In genomic region chr10:93073539-93074136, GRCh38 we compare ENCODE assay signal across 8 cellular contexts. TPM values are rescaled to one million over a fixed set of nuclear protein-coding genes. Genes with fewer than 3 reads are reported as not detected.
A peak's percentile ranks its signal among the peaks of the same experiment; 100 is the strongest.
DNase-seq lines count a peak whose midpoint lies in the region; ATAC-seq, FAIRE-seq and TF ChIP-seq lines count a peak whose summit lies in the region.

CYP26A1 (plus strand) TSS chr10:93073893; CDS start chr10:93073935, 42 bp downstream.

- ATAC-seq in GM21717 (IDR thresholded peaks at IDR 0.05; ENCODE audit: unreplicated experiment) (no peak), GM18511 (IDR thresholded peaks at IDR 0.05; ENCODE audit: unreplicated experiment) (no peak), gastroesophageal sphincter (no peak)

- H3K27ac ChIP-seq in sigmoid colon (no peak within 1 kb of the TSS), gastroesophageal sphincter (no peak within 1 kb of the TSS)

- H3K9me3 ChIP-seq in HAP-1 (no peaks in the 10 kb centered on the region), sigmoid colon (no peaks in the 10 kb centered on the region), gastroesophageal sphincter (no peaks in the 10 kb centered on the region)

- peak; percentile 42 to 55 for DNase-seq in HAP-1 (ENCODE audit: low spot score in 2 of 2)
- DNase-seq in SK-N-DZ (ENCODE audit: low spot score), result peak; percentile 38
- peak in 1 of 2 donors; percentile 12 for DNase-seq in foreskin fibroblast
- DNase-seq in sigmoid colon, result no peak
- DNase-seq in HTR-8/SVneo (ENCODE audit: insufficient read length, low spot score), result no peak

- H3K4me3 ChIP-seq in HAP-1, result peak within 1 kb of the TSS; percentile 45
- H3K4me3 ChIP-seq in foreskin fibroblast (ENCODE audit: low read depth in 1 of 2, low read length in 2 of 2), result peak within 1 kb of the TSS; percentile 7 to 9
- H3K4me3 ChIP-seq in sigmoid colon, result peak within 1 kb of the TSS in 3 of 4 donors; percentile 7 to 44 (median 38)
- peak within 1 kb of the TSS in 1 of 2 donors; percentile 45 for H3K4me3 ChIP-seq in gastroesophageal sphincter

- intact Hi-C loops in sigmoid colon (cut with DNase I), result no loop called here

- in situ Hi-C loops in HAP-1 (cut with MboI; ENCODE audit: low sequenced_read_pairs), result loop anchor here (10.0 to 25.0 kb wide), 2 partner anchors 69 to 186 kb away; no protein-coding TSS in a partner anchor

- no peak for FAIRE-seq in HTR-8/SVneo (lab: Jason Lieb, UNC)

- no peaks in the 10 kb centered on the region for H3K36me3 ChIP-seq in HAP-1 (replicated peaks)
- no peaks in the 10 kb centered on the region for H3K36me3 ChIP-seq in sigmoid colon
- H3K36me3 ChIP-seq in gastroesophageal sphincter, result no peaks in the 10 kb centered on the region

- TF ChIP-seq POLR2A in sigmoid colon (IDR thresholded peaks at IDR 0.05), result no peak
- no peak for TF ChIP-seq POLR2A in gastroesophageal sphincter (IDR thresholded peaks at IDR 0.05)

- 1% methylated on average over 51 of the region's 51 CpGs for WGBS in sigmoid colon, 2 donors
- no CpG with 5 or more reads among the region's 51 CpGs for WGBS in gastroesophageal sphincter (ENCODE audit: low coverage in 1 of 2), 2 donors

- no peak for TF ChIP-seq EP300 in sigmoid colon (IDR thresholded peaks at IDR 0.05)
- no peak for TF ChIP-seq EP300 in gastroesophageal sphincter (IDR thresholded peaks at IDR 0.05)

- H3K4me1 ChIP-seq in HAP-1, result peaks cover 6% of the 10 kb centered on the region
- H3K4me1 ChIP-seq in sigmoid colon, result peaks cover 0 to 43% (median 38%) of the 10 kb centered on the region in 4 donors
- H3K4me1 ChIP-seq in gastroesophageal sphincter, result peaks cover 2 to 51% (median 27%) of the 10 kb centered on the region in 3 donors

- no peaks in the 10 kb centered on the region for H3K27me3 ChIP-seq in HAP-1 (ENCODE audit: low read depth)
- peaks cover 38 to 95% (median 69%) of the 10 kb centered on the region in 3 donors for H3K27me3 ChIP-seq in sigmoid colon
- peaks cover 92% of the 10 kb centered on the region for H3K27me3 ChIP-seq in gastroesophageal sphincter

- no peak for TF ChIP-seq CTCF in foreskin fibroblast (IDR thresholded peaks at IDR 0.05; ENCODE audit: low read depth, low read length)
- TF ChIP-seq CTCF in sigmoid colon (IDR thresholded peaks at IDR 0.05), result no peak
- no peak for TF ChIP-seq CTCF in gastroesophageal sphincter (IDR thresholded peaks at IDR 0.05)

RNA-seq across cellular contexts. Expression of gene CYP26A1, which starts in this region (rescaled TPM):
- 1.8 and 3.3 TPM in 2 replicates for polyA plus RNA-seq in SK-N-DZ (2014; cell fraction: cytosol; rRNA removed)
- 1.6 and 2.4 TPM in 2 replicates for polyA plus RNA-seq in SK-N-DZ (2014; cell fraction: nucleus; rRNA removed)
- total RNA-seq in sigmoid colon, result not detected
- not detected for polyA plus RNA-seq in sigmoid colon
- total RNA-seq in gastroesophageal sphincter, result not detected

Comparison
In these comparisons a context has a peak if more than half of its experiments do, and no peak if none do; other contexts are left out.
1. DNase-seq: peak in HAP-1 (2 of 2) and SK-N-DZ (single experiment); none in sigmoid colon (single experiment) and HTR-8/SVneo (single experiment).